15 cellular contexts compared by ENCODE assay signal in genomic region chr10:1347962-1348772, GRCh38.
DNase-seq lines count a peak whose midpoint lies in the region; ATAC-seq and TF ChIP-seq lines count a peak whose summit lies in the region.
"Had no signal": no experiment of that assay in that cellular context is flagged by ENCODE, and none has a peak within 500 bp of the region (broad histone marks: within the 10 kb centered on the region; RNA-seq: fewer than 3 reads in every experiment).

No MANE protein-coding gene starts in this region.

- H3K4me2 ChIP-seq in H9 (ENCODE audit: insufficient read depth, insufficient read length, low read length) (no peak overlapping the region), mesendoderm (ENCODE audit: low read length) (no peak overlapping the region)

- no peaks in the 10 kb centered on the region for H3K4me1 ChIP-seq in H9 (ENCODE audit: insufficient read depth, low read length)
- peaks cover 5% of the 10 kb centered on the region for H3K4me1 ChIP-seq in mesendoderm (ENCODE audit: control insufficient read depth, low read depth, low read length)
- H3K4me1 ChIP-seq in naive thymus-derived CD4-positive, alpha-beta T cell (ENCODE audit: control insufficient read depth in 2 of 2, insufficient read depth in 2 of 2, low read length in 2 of 2) = no peaks in the 10 kb centered on the region
- H3K4me1 ChIP-seq: BE2C, SJSA1 had no signal

- no peak overlapping the region for H4K5ac ChIP-seq in H9 (ENCODE audit: insufficient read length, low read depth, low read length)
- no peak overlapping the region for H4K5ac ChIP-seq in mesendoderm (ENCODE audit: low read length)

- H3K4ac ChIP-seq in H9 (ENCODE audit: low read depth, low read length) = no peak overlapping the region
- H3K4ac ChIP-seq in mesendoderm (ENCODE audit: low read depth, low read length) = no peak overlapping the region

- H3K36me3 ChIP-seq in mesendoderm (ENCODE audit: control insufficient read depth, insufficient read depth, low read length) = no peaks in the 10 kb centered on the region
- no peaks in the 10 kb centered on the region for H3K36me3 ChIP-seq in naive thymus-derived CD4-positive, alpha-beta T cell (ENCODE audit: control insufficient read depth in 2 of 3, insufficient read depth in 3 of 3, low read length in 3 of 3)
- H3K36me3 ChIP-seq: BE2C, SJSA1 had no signal

- H3K27ac Mint-ChIP-seq in H9 (no peak overlapping the region; a peak in 1 of 7 replicates), WTC11 (no peak overlapping the region), type B pancreatic cell (peak overlapping the region; percentile 62)
- H3K27ac Mint-ChIP-seq in naive thymus-derived CD4-positive, alpha-beta T cell = no peak overlapping the region
- H3K27ac Mint-ChIP-seq: CD8-positive, alpha-beta memory T cell had no signal

- no peak overlapping the region for H3T11ph ChIP-seq in H9 (ENCODE audit: low read length)

- no peak overlapping the region for H2BK20ac ChIP-seq in H9 (ENCODE audit: low read depth, low read length, poor library complexity, severe bottlenecking)

- TF ChIP-seq CTCF in H9 (conservative IDR thresholded peaks at IDR 0.05) (no peak), WTC11 (IDR thresholded peaks at IDR 0.05) (no peak), type B pancreatic cell (conservative IDR thresholded peaks at IDR 0.05) (no peak)

- no peaks in the 10 kb centered on the region for H3K9me3 ChIP-seq in H9 (ENCODE audit: control insufficient read depth, low read depth, low read length)
- no peaks in the 10 kb centered on the region for H3K9me3 ChIP-seq in naive thymus-derived CD4-positive, alpha-beta T cell (ENCODE audit: control insufficient read depth in 2 of 3, low read length in 3 of 3)
- H3K9me3 ChIP-seq: BE2C, SJSA1 had no signal

- H3K18ac ChIP-seq in H9 (ENCODE audit: insufficient read length, low read depth, low read length) (peak overlapping the region; percentile 23), mesendoderm (ENCODE audit: low read length) (no peak overlapping the region)

- H3K23ac ChIP-seq in H9 (ENCODE audit: insufficient read length, low read depth, low read length) = no peak overlapping the region
- H3K23ac ChIP-seq in mesendoderm (ENCODE audit: low read length) = no peak overlapping the region

- no peak overlapping the region for H4K8ac ChIP-seq in H9 (replicated peaks; ENCODE audit: insufficient read length, low read depth, low read length)
- H4K8ac ChIP-seq in mesendoderm (ENCODE audit: low read depth, low read length) = no peak overlapping the region

- WGBS in H9 (ENCODE audit: extremely low coverage, insufficient read length, low lambda C conversion rate) = no CpG with 5 or more reads among the region's 17 CpGs
- WGBS in mesendoderm (ENCODE audit: extremely low coverage, insufficient coverage, low lambda C conversion rate) = no CpG with 5 or more reads among the region's 17 CpGs

- H3K79me2 ChIP-seq in H9 (ENCODE audit: insufficient read depth, low read length) (no peaks in the 10 kb centered on the region), mesendoderm (ENCODE audit: control insufficient read depth, insufficient read depth, low read length) (no peaks in the 10 kb centered on the region)

- H2BK12ac ChIP-seq in H9 (ENCODE audit: insufficient read length, low read depth, low read length) = no peak overlapping the region

- H3K56ac ChIP-seq in H9 (ENCODE audit: insufficient read length, low read depth, low read length) = no peak overlapping the region
- peak overlapping the region; percentile 67 for H3K56ac ChIP-seq in mesendoderm (ENCODE audit: low read length)

- H3K9ac ChIP-seq in H9 (ENCODE audit: extremely low read depth, insufficient read length, low read length) (no peak overlapping the region), mesendoderm (ENCODE audit: low read length) (no peak overlapping the region)

- CTCF ChIA-PET in WTC11 (lab: Charles Lee) = interaction anchor here (0.7 to 1.2 kb wide), 2 partner anchors 21 kb away, joined by 3 read pairs; no protein-coding TSS in a partner anchor
- CTCF ChIA-PET in naive thymus-derived CD4-positive, alpha-beta T cell (lab: Charles Lee) = interaction anchor here (0.5 to 0.9 kb wide), 3 partner anchors 13 to 129 kb away, joined by 3 read pairs; no protein-coding TSS in a partner anchor

- H4K91ac ChIP-seq in H9 (ENCODE audit: insufficient read length, low read depth, low read length) = no peak overlapping the region

- ATAC-seq in WTC11 = peak; percentile 82
- ATAC-seq in naive thymus-derived CD4-positive, alpha-beta T cell = no peak

- no peaks in the 10 kb centered on the region for H3K9me3 Mint-ChIP-seq in H9
- H3K9me3 Mint-ChIP-seq in WTC11 = peaks cover 5% of the 10 kb centered on the region; the same call in 1 of the 2 replicates
- H3K9me3 Mint-ChIP-seq in type B pancreatic cell = no peaks in the 10 kb centered on the region
- H3K9me3 Mint-ChIP-seq in naive thymus-derived CD4-positive, alpha-beta T cell = no peaks in the 10 kb centered on the region
- H3K9me3 Mint-ChIP-seq: CD8-positive, alpha-beta memory T cell had no signal

- H3K4me1 Mint-ChIP-seq in H9 (peaks cover 17 to 21% of the 10 kb centered on the region in 2 experiments), WTC11 (peaks cover 28% of the 10 kb centered on the region), type B pancreatic cell (ENCODE audit: unreplicated experiment) (peaks cover 11% of the 10 kb centered on the region)
- H3K4me1 Mint-ChIP-seq in naive thymus-derived CD4-positive, alpha-beta T cell = peaks cover 0 to 4% (median 0%) of the 10 kb centered on the region in 7 donors
- H3K4me1 Mint-ChIP-seq: CD8-positive, alpha-beta memory T cell had no signal

- no peaks in the 10 kb centered on the region for H3K23me2 ChIP-seq in H9 (ENCODE audit: insufficient read length, low read depth, low read length, poor library complexity, severe bottlenecking)

- H3K79me1 ChIP-seq in H9 (ENCODE audit: insufficient read depth, low read depth, low read length, poor library complexity, severe bottlenecking) = no peaks in the 10 kb centered on the region
- no peaks in the 10 kb centered on the region for H3K79me1 ChIP-seq in mesendoderm (ENCODE audit: low read length)

- H2BK120ac ChIP-seq in H9 (ENCODE audit: low read depth, low read length, poor library complexity, severe bottlenecking) = no peak overlapping the region
- H2BK120ac ChIP-seq in mesendoderm (ENCODE audit: low read depth, low read length) = no peak overlapping the region

- no peak overlapping the region for H3K27ac ChIP-seq in H9 (ENCODE audit: insufficient read length, low read depth, low read length)
- H3K27ac ChIP-seq in mesendoderm (ENCODE audit: low read depth, low read length) = no peak overlapping the region
- no peak overlapping the region for H3K27ac ChIP-seq in naive thymus-derived CD4-positive, alpha-beta T cell (ENCODE audit: low read depth, low read length)
- H3K27ac ChIP-seq: SJSA1 had no signal

- H3K14ac ChIP-seq in H9 (ENCODE audit: insufficient read depth, low read length) = peak overlapping the region; percentile 84; the same call in 1 of the 2 replicates

- H3K4me3 Mint-ChIP-seq in H9 = no peak overlapping the region; a peak in 1 of 5 replicates
- no peak overlapping the region for H3K4me3 Mint-ChIP-seq in WTC11
- H3K4me3 Mint-ChIP-seq in type B pancreatic cell = peak overlapping the region; percentile 20
- H3K4me3 Mint-ChIP-seq in naive thymus-derived CD4-positive, alpha-beta T cell = no peak overlapping the region

- DNase-seq in H9 (peak; percentile 48), WTC11 (ENCODE audit: low spot score) (no peak), mesendoderm (no peak), type B pancreatic cell (ENCODE audit: extremely low spot score, unreplicated experiment) (no peak), hippocampal formation (lab: John Stamatoyannopoulos, UW) (no peak)
- no peak for DNase-seq in naive thymus-derived CD4-positive, alpha-beta T cell
- no peak for DNase-seq in activated effector memory CD4-positive, alpha-beta T cell treated with anti-CD3 and anti-CD28 coated beads, Interleukin-2, amount 50 U/mL, for 16 hours
- DNase-seq: BE2C; CD8-positive, alpha-beta memory T cell; DMS 273 treated with DMSO at 0.1 percent for 48 hours; HCEC 1CT; NCI-H1436; NCI-H2081; NCI-H524 had no signal

- intact Hi-C loops in naive thymus-derived CD4-positive, alpha-beta T cell (cut with micrococcal nuclease) = no loop called here

- no peak overlapping the region for H2AK5ac ChIP-seq in H9 (ENCODE audit: insufficient read length, low read length)
- H2AK5ac ChIP-seq in mesendoderm (ENCODE audit: low read length) = no peak overlapping the region

- H3K4me3 ChIP-seq in mesendoderm (ENCODE audit: low read length) = no peak overlapping the region
- H3K4me3 ChIP-seq in naive thymus-derived CD4-positive, alpha-beta T cell (ENCODE audit: low read length) = no peak overlapping the region
- H3K4me3 ChIP-seq: SJSA1 had no signal

- H3K36me3 Mint-ChIP-seq in H9 (ENCODE audit: insufficient read depth in 1 of 3, low read depth in 3 of 3) (no peaks in the 10 kb centered on the region), WTC11 (no peaks in the 10 kb centered on the region), type B pancreatic cell (no peaks in the 10 kb centered on the region)
- no peaks in the 10 kb centered on the region for H3K36me3 Mint-ChIP-seq in naive thymus-derived CD4-positive, alpha-beta T cell
- H3K36me3 Mint-ChIP-seq: CD8-positive, alpha-beta memory T cell had no signal

- H2BK5ac ChIP-seq in H9 (ENCODE audit: insufficient read length, low read length) (no peak overlapping the region), mesendoderm (ENCODE audit: low read length) (no peak overlapping the region)

- H3K27me3 Mint-ChIP-seq in H9 (ENCODE audit: low read depth) (peaks cover 6% of the 10 kb centered on the region), WTC11 (ENCODE audit: low read depth) (no peaks in the 10 kb centered on the region), type B pancreatic cell (peaks cover 6% of the 10 kb centered on the region)
- peaks cover 0 to 12% (median 9%) of the 10 kb centered on the region in 5 donors for H3K27me3 Mint-ChIP-seq in naive thymus-derived CD4-positive, alpha-beta T cell

- POLR2A ChIA-PET in WTC11 (lab: Charles Lee) = no interaction called here
- POLR2A ChIA-PET in naive thymus-derived CD4-positive, alpha-beta T cell (lab: Charles Lee) = no interaction called here

- H2AFZ ChIP-seq in H9 (ENCODE audit: low read length) = no peak overlapping the region

- H4K20me1 ChIP-seq in H9 (ENCODE audit: control insufficient read depth, insufficient read depth, insufficient read length) = no peaks in the 10 kb centered on the region

- H3K27me3 ChIP-seq in H9 (ENCODE audit: insufficient read depth, low read length) (no peaks in the 10 kb centered on the region), mesendoderm (ENCODE audit: insufficient read depth, low read length, poor library complexity) (no peaks in the 10 kb centered on the region)
- no peaks in the 10 kb centered on the region for H3K27me3 ChIP-seq in naive thymus-derived CD4-positive, alpha-beta T cell (ENCODE audit: control insufficient read depth in 2 of 2, insufficient read depth in 2 of 2, low read length in 2 of 2)
- H3K27me3 ChIP-seq: BE2C, SJSA1 had no signal

- no peak overlapping the region for H2BK15ac ChIP-seq in H9 (ENCODE audit: low read depth, low read length)
- H2BK15ac ChIP-seq in mesendoderm (replicated peaks; ENCODE audit: low read depth) = no peak overlapping the region
